Comparison of ENCODE assay signal across 8 cellular contexts in genomic region chr16:90077757-90078593, GRCh38. TPM values are rescaled to one million over a fixed set of nuclear protein-coding genes. Genes with fewer than 3 reads are reported as not detected.
DNase-seq lines count a peak whose midpoint lies in the region; ATAC-seq and TF ChIP-seq lines count a peak whose summit lies in the region.

No MANE protein-coding gene starts in this region.

- H3K4me3 Mint-ChIP-seq in memory B cell, result peak overlapping the region; percentile 92

- H3K27me3 ChIP-seq in HUES48 (ENCODE audit: control insufficient read depth, insufficient read depth, low read length) (peaks cover 25% of the 10 kb centered on the region), dorsolateral prefrontal cortex (peaks cover 0 to 23% (median 0%) of the 10 kb centered on the region in 45 donors), tibial artery (peaks cover 0 to 32% of the 10 kb centered on the region in 2 donors), WERI-Rb-1 (ENCODE audit: insufficient read depth, low read depth, severe bottlenecking) (no peaks in the 10 kb centered on the region)

- H3K4me3 ChIP-seq in HUES48 (ENCODE audit: low read depth, low read length) (peak overlapping the region; percentile 53), dorsolateral prefrontal cortex (peak overlapping the region; percentile 17 to 73 (median 52)), tibial artery (peak overlapping the region; percentile 30 to 39), WERI-Rb-1 (ENCODE audit: low read depth, low read length) (no peak overlapping the region)

- peaks cover 18% of the 10 kb centered on the region for H3K4me1 Mint-ChIP-seq in memory B cell

- no peaks in the 10 kb centered on the region for H3K4me1 ChIP-seq in HUES48 (ENCODE audit: control insufficient read depth, insufficient read depth, low read length)
- peaks cover 0 to 15% (median 9%) of the 10 kb centered on the region in 4 donors for H3K4me1 ChIP-seq in tibial artery

- TF ChIP-seq CTCF in dorsolateral prefrontal cortex (IDR thresholded peaks at IDR 0.05 in 54 of 56, conservative IDR thresholded peaks at IDR 0.05 in 2 of 56; ENCODE audit: low read depth in 1 of 56, partially characterized antibody in 56 of 56) (peak in 1 of 56 donors; percentile 9), tibial artery (IDR thresholded peaks at IDR 0.05) (no peak), WERI-Rb-1 (IDR thresholded peaks at IDR 0.05; ENCODE audit: low read depth, low read length) (no peak)

- intact Hi-C loops in dorsolateral prefrontal cortex (cut with DNase I), result no loop called here
- intact Hi-C loops in tibial artery (cut with DNase I; ENCODE audit: low total_unique reads), result no loop called here

- H3K27ac ChIP-seq in HUES48 (ENCODE audit: low read depth, low read length), result no peak overlapping the region
- peak overlapping the region in 27 of 59 donors; percentile 4 to 81 (median 47) for H3K27ac ChIP-seq in dorsolateral prefrontal cortex
- no peak overlapping the region for H3K27ac ChIP-seq in tibial artery
- no peak overlapping the region for H3K27ac ChIP-seq in WERI-Rb-1

- peak overlapping the region; percentile 41 for H3K27ac Mint-ChIP-seq in memory B cell

- H3K36me3 ChIP-seq in HUES48 (ENCODE audit: control insufficient read depth, insufficient read depth, low read length), result no peaks in the 10 kb centered on the region
- no peaks in the 10 kb centered on the region for H3K36me3 ChIP-seq in tibial artery
- H3K36me3 ChIP-seq in WERI-Rb-1, result no peaks in the 10 kb centered on the region

- H3K27me3 Mint-ChIP-seq in memory B cell, result peaks cover 6% of the 10 kb centered on the region

- peaks cover 4% of the 10 kb centered on the region; the same call in 1 of the 2 replicates for H3K9me3 ChIP-seq in HUES48 (ENCODE audit: control insufficient read depth, insufficient read depth, low read length)
- no peaks in the 10 kb centered on the region for H3K9me3 ChIP-seq in tibial artery
- H3K9me3 ChIP-seq in WERI-Rb-1 (ENCODE audit: severe bottlenecking), result no peaks in the 10 kb centered on the region

- no peaks in the 10 kb centered on the region for H3K36me3 Mint-ChIP-seq in memory B cell

- H3K9me3 Mint-ChIP-seq in memory B cell, result no peaks in the 10 kb centered on the region

- ATAC-seq in GM21381 (IDR thresholded peaks at IDR 0.05; ENCODE audit: unreplicated experiment) (peak; percentile 39), SK-N-SH treated with all-trans-retinoic acid at 6 μM for 48 hours (peak; percentile 48), memory B cell (ENCODE audit: low read depth) (peak; percentile 74)

- H3K9ac ChIP-seq in HUES48 (ENCODE audit: low read depth, low read length), result no peak overlapping the region

- peak; percentile 7 for DNase-seq in DMS79 (lab: John Stamatoyannopoulos, UW)
- peak in 1 of 10 donors; percentile 28 for DNase-seq in dorsolateral prefrontal cortex
- DNase-seq in memory B cell (ENCODE audit: low spot score in 2 of 2), result peak; percentile 28 to 38
- no peak for DNase-seq in tibial artery
- no peak for DNase-seq in WERI-Rb-1

TF ChIP-seq in SK-N-SH treated with all-trans-retinoic acid at 6 μM for 48 hours, 23 proteins besides CTCF, POLR2A, EP300 and RAD21:
- TF ChIP-seq ZNF70 (CRISPR knock-in tag; IDR thresholded peaks at IDR 0.05) (no peak), PPARA (CRISPR knock-in tag; IDR thresholded peaks at IDR 0.05; ENCODE audit: borderline replicate concordance) (no peak), ZFP30 (CRISPR knock-in tag; IDR thresholded peaks at IDR 0.05) (no peak), CSRNP3 (CRISPR knock-in tag; IDR thresholded peaks at IDR 0.05) (no peak), ZNF565 (CRISPR knock-in tag; conservative IDR thresholded peaks at IDR 0.05; ENCODE audit: low read depth) (no peak), CREB5 (CRISPR knock-in tag; IDR thresholded peaks at IDR 0.05; ENCODE audit: low read depth) (no peak), ARNTL (CRISPR knock-in tag; IDR thresholded peaks at IDR 0.05; ENCODE audit: borderline replicate concordance, low read depth) (no peak), RARB (CRISPR knock-in tag; IDR thresholded peaks at IDR 0.05) (no peak), ISL1 (CRISPR knock-in tag; IDR thresholded peaks at IDR 0.05) (no peak), PATZ1 (CRISPR knock-in tag; IDR thresholded peaks at IDR 0.05; ENCODE audit: borderline replicate concordance) (no peak), CSDC2 (CRISPR knock-in tag; IDR thresholded peaks at IDR 0.05) (no peak), OSR1 (CRISPR knock-in tag; IDR thresholded peaks at IDR 0.05) (no peak), TSHZ2 (CRISPR knock-in tag; IDR thresholded peaks at IDR 0.05) (no peak), SNAI2 (CRISPR knock-in tag; IDR thresholded peaks at IDR 0.05) (no peak), GLIS3 (CRISPR knock-in tag; IDR thresholded peaks at IDR 0.05) (no peak)

RNA-seq across cellular contexts. Expression of gene PRDM7, which starts 0.8 kb away (rescaled TPM):
- not detected for total RNA-seq in dorsolateral prefrontal cortex

RNA-seq across cellular contexts. Expression of gene DBNDD1, which starts 58.7 kb away (rescaled TPM):
- 100 to 1,000 TPM in 1 of 120 experiments, 10 to 100 TPM in 119; 17.7 to 114 (median 61.1) TPM for total RNA-seq in dorsolateral prefrontal cortex

Comparison
In these comparisons a context has a peak if more than half of its experiments do, and no peak if none do; other contexts are left out.
1. DNase-seq: peak in DMS79 (single experiment) and memory B cell (2 of 2); none in tibial artery (0 of 2) and WERI-Rb-1 (single experiment).
2. Peak in every context shown above with its lines, with median percentiles within 50 percentile points of each other: ATAC-seq.